Comparison of ENCODE assay signal across 9 cellular contexts in the genomic region with DNA sequence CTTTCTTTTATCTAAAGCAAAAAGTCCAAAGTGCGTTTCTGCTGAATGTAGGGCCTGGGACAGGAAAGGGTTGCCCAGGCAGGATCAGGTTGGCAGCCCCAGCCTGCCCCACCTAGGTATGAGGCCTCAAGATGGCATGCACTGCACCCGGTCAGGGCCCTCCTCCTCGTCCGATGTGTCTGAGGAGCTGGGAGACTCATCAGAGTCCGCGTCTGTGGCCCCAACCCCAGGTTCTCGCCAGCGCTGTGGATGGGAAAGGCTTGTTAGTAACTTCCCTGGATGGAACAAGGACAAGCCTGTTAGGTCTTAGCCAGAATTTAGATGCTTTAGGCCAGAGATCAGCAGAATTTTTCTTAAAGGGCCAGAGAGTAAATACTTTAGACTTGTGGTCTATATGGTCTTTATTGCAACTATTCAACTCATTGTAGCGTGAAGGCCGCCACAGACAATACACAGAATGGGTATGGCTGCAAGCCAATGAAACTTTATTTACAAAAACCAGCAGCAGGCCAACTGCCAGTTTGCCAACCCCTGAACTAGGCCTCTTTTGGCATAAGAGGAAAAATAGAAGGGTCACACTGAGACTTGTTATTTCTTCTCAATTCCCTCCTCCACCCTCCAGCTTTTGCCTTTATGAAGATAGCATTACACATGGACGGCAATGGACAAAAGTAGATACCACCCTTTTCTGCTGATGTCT. TPM values are rescaled to one million over a fixed set of nuclear protein-coding genes. Genes with fewer than 3 reads are reported as not detected.
DNase-seq lines count a peak whose midpoint lies in the region; ATAC-seq and TF ChIP-seq lines count a peak whose summit lies in the region.
"Had no signal": no experiment of that assay in that cellular context is flagged by ENCODE, and none has a peak within 500 bp of the region (broad histone marks: within the 10 kb centered on the region; RNA-seq: fewer than 3 reads in every experiment).

No MANE protein-coding gene starts in this region.

- peaks cover 5% of the 10 kb centered on the region for H3K27me3 Mint-ChIP-seq in HFFc6 (ENCODE audit: insufficient read depth)
- H3K27me3 Mint-ChIP-seq in MCF 10A (ENCODE audit: insufficient read depth, unreplicated experiment) = no peaks in the 10 kb centered on the region
- no peaks in the 10 kb centered on the region for H3K27me3 Mint-ChIP-seq in stimulated activated memory B cell treated with anti-CD40 and anti-IgM and Interleukin-4, amounts not matched to agents 10 μg/mL and 1 μg/mL and 100 μg/mL, for 72 hours
- H3K27me3 Mint-ChIP-seq in Calu3 (ENCODE audit: unreplicated experiment) = no peaks in the 10 kb centered on the region

- no peak for TF ChIP-seq POLR2A in adrenal gland (IDR thresholded peaks at IDR 0.05)

- 57 to 74% (median 68%) methylated on average over 4 to 11 of the region's 11 CpGs for WGBS in adrenal gland, 4 donors

- ATAC-seq in left colon (peak; percentile 76), HG03135 (IDR thresholded peaks at IDR 0.05; ENCODE audit: unreplicated experiment) (no peak), GM19035 (IDR thresholded peaks at IDR 0.05; ENCODE audit: unreplicated experiment) (no peak)
- ATAC-seq in stimulated activated memory B cell treated with anti-CD40 and anti-IgM and Interleukin-4, amounts not matched to agents 10 μg/mL and 1 μg/mL and 100 μg/mL, for 72 hours = no peak

- H3K4me3 ChIP-seq in adrenal gland = no peak overlapping the region

- peak overlapping the region; percentile 90 for H3K27ac Mint-ChIP-seq in HFFc6
- peak overlapping the region; percentile 55 for H3K27ac Mint-ChIP-seq in MCF 10A (ENCODE audit: low read depth, unreplicated experiment)
- H3K27ac Mint-ChIP-seq in stimulated activated memory B cell treated with anti-CD40 and anti-IgM and Interleukin-4, amounts not matched to agents 10 μg/mL and 1 μg/mL and 100 μg/mL, for 72 hours = peak overlapping the region; percentile 58
- no peak overlapping the region for H3K27ac Mint-ChIP-seq in Calu3 (ENCODE audit: unreplicated experiment)

- intact Hi-C loops in MCF 10A (cut with micrococcal nuclease) (no loop called here), left colon (cut with DNase I, micrococcal nuclease) (loop anchor here in 1 of 2 donors (2.0 to 10.0 kb wide), 2 partner anchors 25 to 113 kb away; no protein-coding TSS in a partner anchor), Calu3 (cut with micrococcal nuclease; ENCODE audit: unreplicated experiment) (no loop called here), adrenal gland (cut with DNase I) (loop anchor here in 1 of 2 donors (2.0 kb wide), 1 partner anchor 23 kb away; no protein-coding TSS in a partner anchor)

- CTCF ChIA-PET in MCF 10A (lab: Yijun Ruan, JAX) = interaction anchor here (0.8 to 7.1 kb wide), 15 partner anchors 11 to 139 kb away, joined by 3 to 243 read pairs (median 29); a partner anchor contains a TSS
- CTCF ChIA-PET in Calu3 (lab: Charles Lee) = interaction anchor here (3.0 to 4.2 kb wide), 2 partner anchors 25 to 117 kb away, joined by 38 to 92 read pairs; no protein-coding TSS in a partner anchor

- BruUV-seq in MCF 10A (replicated peaks; lab: Mats Ljungman, UMichigan) = no TSS peak
- BruUV-seq in Calu3 (replicated peaks; lab: Mats Ljungman, UMichigan) = no TSS peak

- H3K36me3 ChIP-seq in adrenal gland (replicated peaks in 1 of 2) = peaks cover 0 to 95% of the 10 kb centered on the region in 2 donors

- POLR2A ChIA-PET in MCF 10A (lab: Yijun Ruan, JAX) = interaction anchor here (1.4 to 3.4 kb wide), 4 partner anchors 10 to 116 kb away, joined by 4 to 15 read pairs (median 12); a partner anchor contains a TSS

- H3K4me1 Mint-ChIP-seq in HFFc6 (ENCODE audit: low read depth) = peaks cover 70% of the 10 kb centered on the region
- peaks cover 7% of the 10 kb centered on the region for H3K4me1 Mint-ChIP-seq in MCF 10A (ENCODE audit: insufficient read depth, unreplicated experiment)
- no peaks in the 10 kb centered on the region for H3K4me1 Mint-ChIP-seq in stimulated activated memory B cell treated with anti-CD40 and anti-IgM and Interleukin-4, amounts not matched to agents 10 μg/mL and 1 μg/mL and 100 μg/mL, for 72 hours
- H3K4me1 Mint-ChIP-seq in Calu3 (ENCODE audit: low read depth, unreplicated experiment) = no peaks in the 10 kb centered on the region

- peak overlapping the region in 2 of 5 donors; percentile 18 to 23 for H3K27ac ChIP-seq in adrenal gland

- H3K27me3 ChIP-seq in adrenal gland = no peaks in the 10 kb centered on the region

- TF ChIP-seq CTCF in HFFc6 (IDR thresholded peaks at IDR 0.05) = no peak
- no peak for TF ChIP-seq CTCF in MCF 10A (IDR thresholded peaks at IDR 0.05; ENCODE audit: unreplicated experiment)
- TF ChIP-seq CTCF in Calu3 (IDR thresholded peaks at IDR 0.05; ENCODE audit: unreplicated experiment) = no peak
- no peak for TF ChIP-seq CTCF in adrenal gland (IDR thresholded peaks at IDR 0.05)

- H3K4me1 ChIP-seq in adrenal gland (replicated peaks in 1 of 2) = peaks cover 0 to 13% of the 10 kb centered on the region in 2 donors

- H3K36me3 Mint-ChIP-seq in HFFc6 (ENCODE audit: low read depth) (peaks cover 40% of the 10 kb centered on the region), MCF 10A (ENCODE audit: insufficient read depth, unreplicated experiment) (peaks cover 49% of the 10 kb centered on the region), Calu3 (ENCODE audit: insufficient read depth, unreplicated experiment) (peaks cover 40% of the 10 kb centered on the region)
- peaks cover 63% of the 10 kb centered on the region for H3K36me3 Mint-ChIP-seq in stimulated activated memory B cell treated with anti-CD40 and anti-IgM and Interleukin-4, amounts not matched to agents 10 μg/mL and 1 μg/mL and 100 μg/mL, for 72 hours

- H3K4me3 Mint-ChIP-seq in HFFc6 = no peak overlapping the region
- H3K4me3 Mint-ChIP-seq in MCF 10A (ENCODE audit: unreplicated experiment) = no peak overlapping the region
- H3K4me3 Mint-ChIP-seq in stimulated activated memory B cell treated with anti-CD40 and anti-IgM and Interleukin-4, amounts not matched to agents 10 μg/mL and 1 μg/mL and 100 μg/mL, for 72 hours = no peak overlapping the region
- H3K4me3 Mint-ChIP-seq in Calu3 (ENCODE audit: low read depth, unreplicated experiment) = no peak overlapping the region

- DNase-seq in HFFc6 = no peak
- DNase-seq in MCF 10A (ENCODE audit: unreplicated experiment) = no peak
- DNase-seq in left colon = peak in 1 of 2 donors; percentile 47
- no peak for DNase-seq in Calu3
- DNase-seq in adrenal gland = no peak
- DNase-seq: NCI-H510A had no signal

- no peaks in the 10 kb centered on the region for H3K9me3 Mint-ChIP-seq in HFFc6
- H3K9me3 Mint-ChIP-seq in MCF 10A (ENCODE audit: unreplicated experiment) = no peaks in the 10 kb centered on the region
- H3K9me3 Mint-ChIP-seq in stimulated activated memory B cell treated with anti-CD40 and anti-IgM and Interleukin-4, amounts not matched to agents 10 μg/mL and 1 μg/mL and 100 μg/mL, for 72 hours = no peaks in the 10 kb centered on the region
- H3K9me3 Mint-ChIP-seq in Calu3 (ENCODE audit: low read depth, unreplicated experiment) = no peaks in the 10 kb centered on the region

- no peaks in the 10 kb centered on the region for H3K9me3 ChIP-seq in adrenal gland (replicated peaks in 1 of 3)

RNA-seq across cellular contexts. Expression of a gene that starts 12.4 kb away (rescaled TPM):
- 100 to 1,000 TPM; 448 to 538 (median 470) TPM for total RNA-seq in HFFc6 (2021; fragmentation: NEBNext Ultra II Directional; extraction: Animal tissue kit (Norgen Biotek cat#: 25700))
- total RNA-seq in MCF 10A (2022) = 183 and 198 TPM in 2 replicates
- total RNA-seq in left colon = 10 to 100 TPM; 26.2 to 42.4 TPM
- 128 and 153 TPM in 2 replicates for total RNA-seq in Calu3 (2022)
- 100 to 1,000 TPM in 3 of 8 donors, 10 to 100 TPM in 5; 40.6 to 163 (median 90.0) TPM for total RNA-seq in adrenal gland
- 100 to 1,000 TPM; 120 to 445 (median 162) TPM for polyA plus RNA-seq in adrenal gland

RNA-seq across cellular contexts. Expression of a gene that starts 27.2 kb away (rescaled TPM):
- under 1 TPM in 3 of 6 experiments, not detected in 3; 0.14 to 0.35 (median 0.19) TPM for total RNA-seq in HFFc6 (2021; fragmentation: NEBNext Ultra II Directional; extraction: Animal tissue kit (Norgen Biotek cat#: 25700))
- not detected in 2 replicates for total RNA-seq in MCF 10A (2022)
- under 1 TPM in 1 of 2 donors, not detected in 1; 0.64 TPM for total RNA-seq in left colon
- total RNA-seq in Calu3 (2022) = not detected in 2 replicates
- total RNA-seq in adrenal gland = 1 to 10 TPM in 1 of 8 donors, under 1 TPM in 1, not detected in 6; 0.11 to 1.6 TPM
- polyA plus RNA-seq in adrenal gland = under 1 TPM in 2 of 3 donors, not detected in 1; 0.16 to 0.17 TPM

RNA-seq across cellular contexts. Expression of a gene that starts 44.7 kb away (rescaled TPM):
- 10 to 100 TPM; 65.9 to 73.0 (median 70.1) TPM for total RNA-seq in HFFc6 (2021; fragmentation: NEBNext Ultra II Directional; extraction: Animal tissue kit (Norgen Biotek cat#: 25700))
- total RNA-seq in MCF 10A (2022) (181 and 208 TPM in 2 replicates), left colon (10 to 100 TPM; 83.3 to 92.8 TPM), Calu3 (2022) (119 and 126 TPM in 2 replicates), adrenal gland (100 to 1,000 TPM in 6 of 8 donors, 10 to 100 TPM in 2; 64.3 to 162 (median 127) TPM)
- 100 to 1,000 TPM in 2 of 3 donors, 10 to 100 TPM in 1; 78.9 to 140 (median 124) TPM for polyA plus RNA-seq in adrenal gland
